8 cellular contexts compared by ENCODE assay signal in the genomic region with DNA sequence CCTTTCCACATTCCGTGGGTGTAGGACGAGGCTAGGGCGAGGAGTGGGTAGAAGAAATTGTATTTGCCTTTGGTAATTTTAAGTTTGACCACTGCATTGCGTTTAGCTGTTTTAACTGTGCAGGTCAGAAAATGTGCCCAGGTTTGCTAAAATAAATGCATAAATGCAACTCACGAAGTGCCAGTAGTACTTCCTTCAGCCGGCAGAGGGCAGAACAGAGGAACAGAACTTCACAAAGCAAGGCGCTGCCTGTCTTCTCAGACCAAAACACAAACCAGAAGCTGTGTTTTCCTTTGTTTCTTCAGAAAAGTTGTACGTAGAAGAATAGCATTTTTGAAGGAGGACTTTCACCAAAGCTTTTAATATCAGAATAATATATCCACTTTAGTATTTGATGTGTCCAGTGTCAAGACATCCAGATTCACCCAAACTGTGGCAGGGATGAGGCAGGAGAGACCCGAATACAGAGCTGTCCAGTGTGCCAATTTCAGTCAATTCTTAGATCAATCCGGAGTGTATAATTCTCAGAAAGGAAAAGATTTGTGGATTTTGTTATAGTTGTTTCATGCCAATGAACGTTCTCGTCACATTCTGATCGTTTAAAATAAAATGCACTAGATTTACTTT.
DNase-seq lines count a peak whose midpoint lies in the region; ATAC-seq, FAIRE-seq and TF ChIP-seq lines count a peak whose summit lies in the region.

No MANE protein-coding gene starts in this region.

- RAD21 ChIA-PET in GM12878 (lab: Charles Lee; ENCODE audit: unreplicated experiment), result interaction anchor here (0.6 to 3.9 kb wide), 21 partner anchors 14 to 951 kb away, joined by 3 to 25 read pairs (median 4); no protein-coding TSS in a partner anchor

- POLR2A ChIA-PET in GM12878 (lab: Charles Lee), result interaction anchor here (0.6 to 1.9 kb wide), 5 partner anchors 10 to 155 kb away, joined by 3 to 10 read pairs (median 3); no protein-coding TSS in a partner anchor

- no peak overlapping the region for H2AFZ ChIP-seq in GM12878 (ENCODE audit: control insufficient read depth, low read depth, low read length)

- no peak overlapping the region for H3K9ac ChIP-seq in GM12878 (ENCODE audit: control insufficient read depth, insufficient read depth, low read length)

- no peak overlapping the region for H3K4me3 ChIP-seq in GM12878

- no peaks in the 10 kb centered on the region for H4K20me1 ChIP-seq in GM12878 (ENCODE audit: control insufficient read depth, insufficient read depth)

- H3K27ac ChIP-seq in GM12878 (ENCODE audit: control insufficient read depth, insufficient read depth), result no peak overlapping the region

- H3K36me3 Mint-ChIP-seq in stimulated activated memory B cell treated with anti-CD40 and anti-IgM and Interleukin-4, amounts not matched to agents 10 μg/mL and 1 μg/mL and 100 μg/mL, for 72 hours, result no peaks in the 10 kb centered on the region

- TF ChIP-seq RAD21 in GM12878 (IDR thresholded peaks at IDR 0.05; ENCODE audit: insufficient read depth, low read depth, low read length), result peak; percentile 69

- H3K27me3 Mint-ChIP-seq in stimulated activated memory B cell treated with anti-CD40 and anti-IgM and Interleukin-4, amounts not matched to agents 10 μg/mL and 1 μg/mL and 100 μg/mL, for 72 hours, result no peaks in the 10 kb centered on the region

- WGBS in GM12878 (ENCODE audit: insufficient coverage, insufficient replicate concordance, low lambda C conversion rate, missing lambda C conversion rate), result 29% methylated on average over 13 of the region's 13 CpGs

- peak; percentile 80 for FAIRE-seq in GM12878 (lab: Jason Lieb, UNC)

- in situ Hi-C loops in KBM-7 (cut with MboI; ENCODE audit: low pct_unique_long_range_greater_than_20kb, low sequenced_read_pairs) (no loop called here), GM12878 (cut with MboI) (loop anchor here (10.0 kb wide), 1 partner anchor 948 kb away; no protein-coding TSS in a partner anchor)

- H3K4me2 ChIP-seq in GM12878 (ENCODE audit: control insufficient read depth, insufficient read depth), result no peak overlapping the region

- SMC1A ChIA-PET in GM12878 (lab: Charles Lee; ENCODE audit: uncharacterized antibody, unreplicated experiment), result interaction anchor here (0.7 to 4.2 kb wide), 38 partner anchors 8 to 951 kb away, joined by 3 to 34 read pairs (median 4); no protein-coding TSS in a partner anchor

- no peak for TF ChIP-seq POLR2A in GM12878 (IDR thresholded peaks at IDR 0.05; ENCODE audit: low read depth, low read length)

- no peaks in the 10 kb centered on the region for H3K4me1 Mint-ChIP-seq in stimulated activated memory B cell treated with anti-CD40 and anti-IgM and Interleukin-4, amounts not matched to agents 10 μg/mL and 1 μg/mL and 100 μg/mL, for 72 hours

- no peaks in the 10 kb centered on the region for H3K9me3 Mint-ChIP-seq in stimulated activated memory B cell treated with anti-CD40 and anti-IgM and Interleukin-4, amounts not matched to agents 10 μg/mL and 1 μg/mL and 100 μg/mL, for 72 hours

- no peak overlapping the region for H3K4me3 Mint-ChIP-seq in stimulated activated memory B cell treated with anti-CD40 and anti-IgM and Interleukin-4, amounts not matched to agents 10 μg/mL and 1 μg/mL and 100 μg/mL, for 72 hours

- H3K4me1 ChIP-seq in GM12878 (ENCODE audit: control insufficient read depth, insufficient read depth, low read length), result no peaks in the 10 kb centered on the region

- H3K9me3 ChIP-seq in GM12878 (replicated peaks; ENCODE audit: control insufficient read depth, insufficient read depth, low read length), result no peaks in the 10 kb centered on the region

- no peaks in the 10 kb centered on the region; a peak in 1 of 4 replicates for H3K36me3 ChIP-seq in GM12878 (ENCODE audit: control insufficient read depth in 2 of 2, insufficient read depth in 2 of 2, low read length in 1 of 2)

- TF ChIP-seq CTCF in GM12878 (IDR thresholded peaks at IDR 0.05 in 2 of 3, conservative IDR thresholded peaks at IDR 0.05 in 1 of 3; ENCODE audit: control insufficient read depth in 2 of 3, extremely low read depth in 1 of 3, insufficient read depth in 1 of 3, low read depth in 3 of 3, low read length in 3 of 3), result peak; percentile 53 to 79 (median 73); a peak in 5 of 6 replicates

- no peaks in the 10 kb centered on the region for H3K27me3 ChIP-seq in GM12878 (replicated peaks in 1 of 2; ENCODE audit: control insufficient read depth in 2 of 2, insufficient read depth in 2 of 2, low read length in 1 of 2)

- peak; percentile 28 for DNase-seq in COLO829 (ENCODE audit: low spot score)
- DNase-seq in KBM-7, result peak; percentile 66
- DNase-seq in T-helper 1 cell, result peak; percentile 7 to 55 (median 13)
- DNase-seq in GM12878 (ENCODE audit: low read depth, low spot score), result no peak
- DNase-seq in iPS-NIHi7 (ENCODE audit: extremely low spot score), result peak; percentile 51
- DNase-seq in stimulated activated CD4-positive, alpha-beta T cell treated with anti-CD3 and anti-CD28 coated beads, Interleukin-15, amount 100 ng/mL, for 1 hour (ENCODE audit: low read depth in 1 of 2, low spot score in 1 of 2), result peak; percentile 3 to 37

- ATAC-seq in GM19351 (IDR thresholded peaks at IDR 0.05; ENCODE audit: unreplicated experiment) (peak; percentile 83), GM12878 (peak; percentile 70)
- ATAC-seq in stimulated activated memory B cell treated with anti-CD40 and anti-IgM and Interleukin-4, amounts not matched to agents 10 μg/mL and 1 μg/mL and 100 μg/mL, for 72 hours, result no peak

- no peak for TF ChIP-seq EP300 in GM12878 (IDR thresholded peaks at IDR 0.05; ENCODE audit: borderline replicate concordance in 1 of 2, control insufficient read depth in 1 of 2, low read depth in 2 of 2, low read length in 2 of 2)

- H3K79me2 ChIP-seq in GM12878 (ENCODE audit: control insufficient read depth, insufficient read depth, low read length), result no peaks in the 10 kb centered on the region

- no TSS peak for BruUV-seq in GM12878 (replicated peaks; lab: Mats Ljungman, UMichigan)

- H3K27ac Mint-ChIP-seq in stimulated activated memory B cell treated with anti-CD40 and anti-IgM and Interleukin-4, amounts not matched to agents 10 μg/mL and 1 μg/mL and 100 μg/mL, for 72 hours, result no peak overlapping the region

- CTCF ChIA-PET in GM12878 (lab: Yijun Ruan, JAX), result interaction anchor here (0.8 to 4.4 kb wide), 35 partner anchors 9 to 954 kb away, joined by 3 to 45 read pairs (median 4); no protein-coding TSS in a partner anchor

- intact Hi-C loops in GM12878 (cut with micrococcal nuclease; ENCODE audit: unreplicated experiment), result loop anchor here (2.0 to 10.0 kb wide), 3 partner anchors 288 to 950 kb away; no protein-coding TSS in a partner anchor

TF ChIP-seq in GM12878, 131 proteins besides CTCF, POLR2A, EP300 and RAD21:
- TF ChIP-seq MXI1 (IDR thresholded peaks at IDR 0.05; ENCODE audit: low read depth, low read length), result no peak
- peak; percentile 65 for TF ChIP-seq SMC3 (IDR thresholded peaks at IDR 0.05; ENCODE audit: borderline replicate concordance, low read length)
- TF ChIP-seq, protein P1, sequence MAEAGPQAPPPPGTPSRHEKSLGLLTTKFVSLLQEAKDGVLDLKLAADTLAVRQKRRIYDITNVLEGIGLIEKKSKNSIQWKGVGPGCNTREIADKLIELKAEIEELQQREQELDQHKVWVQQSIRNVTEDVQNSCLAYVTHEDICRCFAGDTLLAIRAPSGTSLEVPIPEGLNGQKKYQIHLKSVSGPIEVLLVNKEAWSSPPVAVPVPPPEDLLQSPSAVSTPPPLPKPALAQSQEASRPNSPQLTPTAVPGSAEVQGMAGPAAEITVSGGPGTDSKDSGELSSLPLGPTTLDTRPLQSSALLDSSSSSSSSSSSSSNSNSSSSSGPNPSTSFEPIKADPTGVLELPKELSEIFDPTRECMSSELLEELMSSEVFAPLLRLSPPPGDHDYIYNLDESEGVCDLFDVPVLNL (IDR thresholded peaks at IDR 0.05; ENCODE audit: low read depth, low read length), result no peak
